ENCODE assay signal across 25 cellular contexts in genomic region chr1:71228727-71229371, GRCh38.
DNase-seq lines count a peak whose midpoint lies in the region; FAIRE-seq and TF ChIP-seq lines count a peak whose summit lies in the region.
"Had no signal": no experiment of that assay in that cellular context is flagged by ENCODE, and none has a peak within 500 bp of the region (broad histone marks: within the 10 kb centered on the region; RNA-seq: fewer than 3 reads in every experiment).

No MANE protein-coding gene starts in this region.

- H3K27me3 Mint-ChIP-seq in H9 (ENCODE audit: low read depth): no peaks in the 10 kb centered on the region
- H3K27me3 Mint-ChIP-seq: activated CD4-positive, alpha-beta T cell treated with anti-CD3 and anti-CD28 coated beads, Interleukin-2, amount 10 ng/mL, durations not matched to agents 24 days and 14 days; activated naive CD4-positive, alpha-beta T cell treated with anti-CD3 and anti-CD28 coated beads, Interleukin-2, amount 10 ng/mL, durations not matched to agents 7 days and 5 days had no signal

- no peak overlapping the region for H2BK5ac ChIP-seq in H9 (ENCODE audit: insufficient read length, low read length)

- peaks cover 23 to 32% of the 10 kb centered on the region in 2 experiments for H3K4me1 Mint-ChIP-seq in H9
- H3K4me1 Mint-ChIP-seq: activated CD4-positive, alpha-beta T cell treated with anti-CD3 and anti-CD28 coated beads, Interleukin-2, amount 10 ng/mL, durations not matched to agents 24 days and 14 days; activated naive CD4-positive, alpha-beta T cell treated with anti-CD3 and anti-CD28 coated beads, Interleukin-2, amount 10 ng/mL, durations not matched to agents 7 days and 5 days; immature natural killer cell; natural killer cell had no signal

- DNase-seq in COR-L47 (lab: John Stamatoyannopoulos, UW) (peak; percentile 25), H9 (peak; percentile 33), WERI-Rb-1 (peak; percentile 52), NCI-H2029 (lab: John Stamatoyannopoulos, UW) (no peak), HCEC 1CT (no peak), GM19239 (ENCODE audit: insufficient read length, low spot score) (no peak), LoVo (ENCODE audit: low spot score) (no peak)
- DNase-seq: activated CD4-positive, alpha-beta T cell treated with anti-CD3 and anti-CD28 coated beads, Interleukin-2, amount 10 ng/mL, durations not matched to agents 24 days and 14 days; activated naive CD4-positive, alpha-beta T cell treated with anti-CD3 and anti-CD28 coated beads, Interleukin-2, amount 10 ng/mL, durations not matched to agents 7 days and 5 days; activated T-cell treated with anti-CD3 and anti-CD28 coated beads, Interleukin-2, amount 50 U/mL, for 48 hours; amniotic stem cell; DMS79 treated with DMSO at 0.1 percent for 48 hours; immature natural killer cell; natural killer cell; NCI-H2171; NCI-H526; ovary; right lobe of liver; SK-N-SH; stimulated activated naive CD8-positive, alpha-beta T cell treated with anti-CD3 and anti-CD28 coated beads, Interleukin-15, Interleukin-2, amounts not matched to agents 100 U/mL and 50 U/mL, for 24 hours; T-helper 2 cell had no signal

- H3K23me2 ChIP-seq in H9 (ENCODE audit: insufficient read length, low read depth, low read length, poor library complexity, severe bottlenecking): no peaks in the 10 kb centered on the region

- H3K79me1 ChIP-seq in H9 (ENCODE audit: insufficient read depth, low read depth, low read length, poor library complexity, severe bottlenecking): no peaks in the 10 kb centered on the region

- H3K9me3 ChIP-seq in H9 (ENCODE audit: control insufficient read depth, low read depth, low read length) (no peaks in the 10 kb centered on the region), WERI-Rb-1 (ENCODE audit: severe bottlenecking) (no peaks in the 10 kb centered on the region), iPS-20b (ENCODE audit: insufficient read depth, low read depth, low read length) (no peaks in the 10 kb centered on the region)
- H3K9me3 ChIP-seq: left lung, ovary, right lobe of liver, SK-N-SH had no signal

- H3K9ac ChIP-seq in H9 (ENCODE audit: extremely low read depth, insufficient read length, low read length) (no peak overlapping the region), iPS-20b (ENCODE audit: low read depth, low read length) (no peak overlapping the region)
- H3K9ac ChIP-seq: SK-N-SH had no signal

- no peak overlapping the region for H3K18ac ChIP-seq in H9 (ENCODE audit: insufficient read length, low read depth, low read length)

- no peak overlapping the region for H2BK20ac ChIP-seq in H9 (ENCODE audit: low read depth, low read length, poor library complexity, severe bottlenecking)

- no peak overlapping the region for H3K27ac ChIP-seq in H9 (ENCODE audit: insufficient read length, low read depth, low read length)
- H3K27ac ChIP-seq in WERI-Rb-1: peak overlapping the region; percentile 48
- no peak overlapping the region for H3K27ac ChIP-seq in iPS-20b (ENCODE audit: low read length)
- H3K27ac ChIP-seq: cardiac muscle cell, left lung, ovary, right lobe of liver had no signal

- no peak overlapping the region for H2BK15ac ChIP-seq in H9 (ENCODE audit: low read depth, low read length)

- no peak overlapping the region for H2AFZ ChIP-seq in H9 (ENCODE audit: low read length)

- H2BK12ac ChIP-seq in H9 (ENCODE audit: insufficient read length, low read depth, low read length): no peak overlapping the region

- FAIRE-seq in GM19239 (lab: Jason Lieb, UNC): no peak
- FAIRE-seq: GM12891 had no signal

- no peak overlapping the region; the same call in 1 of the 2 replicates for H3K14ac ChIP-seq in H9 (ENCODE audit: insufficient read depth, low read length)

- no peak overlapping the region for H2AK5ac ChIP-seq in H9 (ENCODE audit: insufficient read length, low read length)

- peak overlapping the region; percentile 7 for H3K4me3 ChIP-seq in WERI-Rb-1 (ENCODE audit: low read depth, low read length)
- peak overlapping the region; percentile 48; the same call in 1 of the 2 replicates for H3K4me3 ChIP-seq in iPS-20b (ENCODE audit: low read length)
- H3K4me3 ChIP-seq: cardiac muscle cell, left lung, ovary, right lobe of liver had no signal

- no peak overlapping the region for H3K4ac ChIP-seq in H9 (ENCODE audit: low read depth, low read length)

- H4K5ac ChIP-seq in H9 (ENCODE audit: insufficient read length, low read depth, low read length): no peak overlapping the region

- no peaks in the 10 kb centered on the region; the same call in 1 of the 2 replicates for H3K4me1 ChIP-seq in H9 (ENCODE audit: insufficient read depth, low read length)
- peaks cover 9% of the 10 kb centered on the region; the same call in 1 of the 2 replicates for H3K4me1 ChIP-seq in iPS-20b (ENCODE audit: insufficient read depth, low read length)
- H3K4me1 ChIP-seq: left lung, right lobe of liver had no signal

- H3T11ph ChIP-seq in H9 (ENCODE audit: low read length): no peak overlapping the region

- no peaks in the 10 kb centered on the region for H3K36me3 Mint-ChIP-seq in H9 (ENCODE audit: insufficient read depth in 1 of 3, low read depth in 3 of 3)
- H3K36me3 Mint-ChIP-seq: activated naive CD4-positive, alpha-beta T cell treated with anti-CD3 and anti-CD28 coated beads, Interleukin-2, amount 10 ng/mL, durations not matched to agents 7 days and 5 days; natural killer cell had no signal

- H2BK120ac ChIP-seq in H9 (ENCODE audit: low read depth, low read length, poor library complexity, severe bottlenecking): no peak overlapping the region

- H3K27me3 ChIP-seq in H9 (ENCODE audit: insufficient read depth, low read length) (no peaks in the 10 kb centered on the region), WERI-Rb-1 (ENCODE audit: insufficient read depth, low read depth, severe bottlenecking) (no peaks in the 10 kb centered on the region), iPS-20b (ENCODE audit: insufficient read depth, low read length) (no peaks in the 10 kb centered on the region)
- H3K27me3 ChIP-seq: cardiac muscle cell, left lung, ovary, right lobe of liver had no signal

- H3K36me3 ChIP-seq in WERI-Rb-1 (no peaks in the 10 kb centered on the region), iPS-20b (ENCODE audit: insufficient read depth, low read depth, low read length) (no peaks in the 10 kb centered on the region)
- H3K36me3 ChIP-seq: cardiac muscle cell, left lung, ovary, right lobe of liver had no signal

- H3K79me2 ChIP-seq in H9 (ENCODE audit: insufficient read depth, low read length): no peaks in the 10 kb centered on the region

- H3K23ac ChIP-seq in H9 (ENCODE audit: insufficient read length, low read depth, low read length): no peak overlapping the region

- no peak overlapping the region for H4K91ac ChIP-seq in H9 (ENCODE audit: insufficient read length, low read depth, low read length)

- peak overlapping the region; percentile 29 for H3K4me2 ChIP-seq in H9 (ENCODE audit: insufficient read depth, insufficient read length, low read length)
- H3K4me2 ChIP-seq: SK-N-SH had no signal

- H3K56ac ChIP-seq in H9 (ENCODE audit: insufficient read length, low read depth, low read length): no peak overlapping the region

- TF ChIP-seq CTCF in H9 (conservative IDR thresholded peaks at IDR 0.05): no peak
- no peak for TF ChIP-seq CTCF in WERI-Rb-1 (IDR thresholded peaks at IDR 0.05; ENCODE audit: low read depth, low read length)

- no CpG with 5 or more reads among the region's 12 CpGs for WGBS in H9 (ENCODE audit: extremely low coverage, insufficient read length, low lambda C conversion rate)

- H3K9me3 Mint-ChIP-seq in H9: no peaks in the 10 kb centered on the region
- H3K9me3 Mint-ChIP-seq: activated CD4-positive, alpha-beta T cell treated with anti-CD3 and anti-CD28 coated beads, Interleukin-2, amount 10 ng/mL, durations not matched to agents 24 days and 14 days; activated naive CD4-positive, alpha-beta T cell treated with anti-CD3 and anti-CD28 coated beads, Interleukin-2, amount 10 ng/mL, durations not matched to agents 7 days and 5 days had no signal

- peak overlapping the region; percentile 21 to 60 for H3K4me3 Mint-ChIP-seq in H9
- H3K4me3 Mint-ChIP-seq: activated CD4-positive, alpha-beta T cell treated with anti-CD3 and anti-CD28 coated beads, Interleukin-2, amount 10 ng/mL, durations not matched to agents 24 days and 14 days; activated naive CD4-positive, alpha-beta T cell treated with anti-CD3 and anti-CD28 coated beads, Interleukin-2, amount 10 ng/mL, durations not matched to agents 7 days and 5 days; immature natural killer cell; natural killer cell had no signal

- no peak overlapping the region for H4K8ac ChIP-seq in H9 (replicated peaks; ENCODE audit: insufficient read length, low read depth, low read length)

- H3K27ac Mint-ChIP-seq in H9: peak overlapping the region in 2 of 3 experiments; percentile 81 to 91; a peak in 4 of 7 replicates
- H3K27ac Mint-ChIP-seq: activated CD4-positive, alpha-beta T cell treated with anti-CD3 and anti-CD28 coated beads, Interleukin-2, amount 10 ng/mL, durations not matched to agents 24 days and 14 days; activated naive CD4-positive, alpha-beta T cell treated with anti-CD3 and anti-CD28 coated beads, Interleukin-2, amount 10 ng/mL, durations not matched to agents 7 days and 5 days; immature natural killer cell; natural killer cell had no signal

- no peaks in the 10 kb centered on the region for H4K20me1 ChIP-seq in H9 (ENCODE audit: control insufficient read depth, insufficient read depth, insufficient read length)

Comparison
In these comparisons a context has a peak if more than half of its experiments do, and no peak if none do; other contexts are left out.
1. DNase-seq: peak in COR-L47 (single experiment), H9 (single experiment) and WERI-Rb-1 (single experiment); none in NCI-H2029 (single experiment), HCEC 1CT (single experiment), GM19239 (single experiment) and LoVo (single experiment).